In genomic region chr6:31707701-31708100, GRCh38 we compare ENCODE assay signal across 10 cellular contexts. TPM values are rescaled to one million over a fixed set of nuclear protein-coding genes. Genes with fewer than 3 reads are reported as not detected.
"Had no signal": no experiment of that assay in that cellular context is flagged by ENCODE, and none has a peak within 500 bp of the region (broad histone marks: within the 10 kb centered on the region; RNA-seq: fewer than 3 reads in every experiment).

No MANE protein-coding gene starts in this region.

- H3K4me3 Mint-ChIP-seq: GM23338, H9 had no signal

- H3K27ac ChIP-seq: HL-60, KMS-11 had no signal

- H3K9ac ChIP-seq: KMS-11 had no signal

- ATAC-seq: GM23338 had no signal

- H3K4me2 ChIP-seq: GM23338, KMS-11 had no signal

- FAIRE-seq: H1, H54 had no signal

- H2AFZ ChIP-seq: GM23338 had no signal

- H3K4me3 ChIP-seq: GM23338 had no signal

- H3K27ac Mint-ChIP-seq: GM23338 had no signal

- DNase-seq: H9, HCEC 1CT, IMR-90, KBM-7 had no signal

- H3K9me3 Mint-ChIP-seq: GM23338, H9 had no signal

RNA-seq across cellular contexts. Expression of gene LY6G6F, which starts 1.0 kb away (rescaled TPM):
- total RNA-seq: GM23338, H1, H9, HT1080, IMR-90 had no signal
- polyA plus RNA-seq: GM23338, H1, IMR-90 had no signal

RNA-seq across cellular contexts. Expression of gene LY6G6D, which starts 7.4 kb away (rescaled TPM):
- total RNA-seq: GM23338, H1, H9, HT1080, IMR-90 had no signal
- polyA plus RNA-seq: GM23338, IMR-90 had no signal

RNA-seq across cellular contexts. Expression of gene LY6G6C, which starts 13.8 kb away (rescaled TPM):
- total RNA-seq: GM23338, H1, H9, HT1080, IMR-90 had no signal
- polyA plus RNA-seq: GM23338, IMR-90 had no signal

RNA-seq across cellular contexts. Expression of gene MPIG6B, which starts 15.5 kb away (rescaled TPM):
- total RNA-seq: GM23338, H1, H9, HT1080, IMR-90 had no signal
- polyA plus RNA-seq: IMR-90 had no signal
